In the genomic region with DNA sequence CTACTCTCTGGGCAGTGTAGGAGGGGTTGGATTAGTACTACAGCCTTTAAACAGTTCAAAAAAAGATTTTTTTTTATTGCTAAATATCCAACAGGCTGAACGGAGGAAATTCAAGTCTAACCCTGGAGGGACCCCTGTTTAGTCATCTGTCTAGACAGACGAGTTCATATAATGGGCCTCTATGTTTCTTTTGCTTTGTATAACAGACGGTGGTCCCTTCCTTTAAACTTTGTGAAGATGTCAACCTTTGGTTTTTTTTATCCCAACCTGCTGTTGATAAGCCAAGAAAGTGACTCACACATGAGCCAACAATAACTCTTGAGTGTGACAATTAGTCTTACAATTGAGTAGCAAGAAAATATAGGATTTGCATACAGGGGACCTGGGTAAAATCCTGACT, we compare ENCODE assay signal across 2 cellular contexts.
TF ChIP-seq lines count a peak whose summit lies in the region.

No MANE protein-coding gene starts in this region.

TF ChIP-seq in HCT116, 20 proteins besides CTCF, POLR2A, EP300 and RAD21 (continued from another document):
- TF ChIP-seq, protein P1, sequence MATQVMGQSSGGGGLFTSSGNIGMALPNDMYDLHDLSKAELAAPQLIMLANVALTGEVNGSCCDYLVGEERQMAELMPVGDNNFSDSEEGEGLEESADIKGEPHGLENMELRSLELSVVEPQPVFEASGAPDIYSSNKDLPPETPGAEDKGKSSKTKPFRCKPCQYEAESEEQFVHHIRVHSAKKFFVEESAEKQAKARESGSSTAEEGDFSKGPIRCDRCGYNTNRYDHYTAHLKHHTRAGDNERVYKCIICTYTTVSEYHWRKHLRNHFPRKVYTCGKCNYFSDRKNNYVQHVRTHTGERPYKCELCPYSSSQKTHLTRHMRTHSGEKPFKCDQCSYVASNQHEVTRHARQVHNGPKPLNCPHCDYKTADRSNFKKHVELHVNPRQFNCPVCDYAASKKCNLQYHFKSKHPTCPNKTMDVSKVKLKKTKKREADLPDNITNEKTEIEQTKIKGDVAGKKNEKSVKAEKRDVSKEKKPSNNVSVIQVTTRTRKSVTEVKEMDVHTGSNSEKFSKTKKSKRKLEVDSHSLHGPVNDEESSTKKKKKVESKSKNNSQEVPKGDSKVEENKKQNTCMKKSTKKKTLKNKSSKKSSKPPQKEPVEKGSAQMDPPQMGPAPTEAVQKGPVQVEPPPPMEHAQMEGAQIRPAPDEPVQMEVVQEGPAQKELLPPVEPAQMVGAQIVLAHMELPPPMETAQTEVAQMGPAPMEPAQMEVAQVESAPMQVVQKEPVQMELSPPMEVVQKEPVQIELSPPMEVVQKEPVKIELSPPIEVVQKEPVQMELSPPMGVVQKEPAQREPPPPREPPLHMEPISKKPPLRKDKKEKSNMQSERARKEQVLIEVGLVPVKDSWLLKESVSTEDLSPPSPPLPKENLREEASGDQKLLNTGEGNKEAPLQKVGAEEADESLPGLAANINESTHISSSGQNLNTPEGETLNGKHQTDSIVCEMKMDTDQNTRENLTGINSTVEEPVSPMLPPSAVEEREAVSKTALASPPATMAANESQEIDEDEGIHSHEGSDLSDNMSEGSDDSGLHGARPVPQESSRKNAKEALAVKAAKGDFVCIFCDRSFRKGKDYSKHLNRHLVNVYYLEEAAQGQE (IDR thresholded peaks at IDR 0.05; ENCODE audit: low read depth) = no peak
- no peak for TF ChIP-seq EZH2phosphoT487 (IDR thresholded peaks at IDR 0.05; ENCODE audit: borderline replicate concordance)
- TF ChIP-seq SP1 (IDR thresholded peaks at IDR 0.05; ENCODE audit: low read depth) = 0 out of 2 replicates have a peak, but pooled peaks have one; percentile 27

TF ChIP-seq in SK-N-SH treated with all-trans-retinoic acid at 6 μM for 48 hours, 23 proteins besides CTCF, POLR2A, EP300 and RAD21 (continued from another document):
- TF ChIP-seq, protein P2, sequence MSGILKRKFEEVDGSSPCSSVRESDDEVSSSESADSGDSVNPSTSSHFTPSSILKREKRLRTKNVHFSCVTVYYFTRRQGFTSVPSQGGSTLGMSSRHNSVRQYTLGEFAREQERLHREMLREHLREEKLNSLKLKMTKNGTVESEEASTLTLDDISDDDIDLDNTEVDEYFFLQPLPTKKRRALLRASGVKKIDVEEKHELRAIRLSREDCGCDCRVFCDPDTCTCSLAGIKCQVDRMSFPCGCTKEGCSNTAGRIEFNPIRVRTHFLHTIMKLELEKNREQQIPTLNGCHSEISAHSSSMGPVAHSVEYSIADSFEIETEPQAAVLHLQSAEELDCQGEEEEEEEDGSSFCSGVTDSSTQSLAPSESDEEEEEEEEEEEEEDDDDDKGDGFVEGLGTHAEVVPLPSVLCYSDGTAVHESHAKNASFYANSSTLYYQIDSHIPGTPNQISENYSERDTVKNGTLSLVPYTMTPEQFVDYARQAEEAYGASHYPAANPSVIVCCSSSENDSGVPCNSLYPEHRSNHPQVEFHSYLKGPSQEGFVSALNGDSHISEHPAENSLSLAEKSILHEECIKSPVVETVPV (CRISPR knock-in tag; IDR thresholded peaks at IDR 0.05) = no peak
- TF ChIP-seq GLIS3 (CRISPR knock-in tag; IDR thresholded peaks at IDR 0.05) (no peak), ZFP3 (CRISPR knock-in tag; IDR thresholded peaks at IDR 0.05) (no peak), TOX (CRISPR knock-in tag; IDR thresholded peaks at IDR 0.05; ENCODE audit: borderline replicate concordance) (no peak), ZFP30 (CRISPR knock-in tag; IDR thresholded peaks at IDR 0.05) (no peak), ESRRG (CRISPR knock-in tag; IDR thresholded peaks at IDR 0.05) (no peak), OSR1 (CRISPR knock-in tag; IDR thresholded peaks at IDR 0.05) (no peak)
- TF ChIP-seq, protein P3, sequence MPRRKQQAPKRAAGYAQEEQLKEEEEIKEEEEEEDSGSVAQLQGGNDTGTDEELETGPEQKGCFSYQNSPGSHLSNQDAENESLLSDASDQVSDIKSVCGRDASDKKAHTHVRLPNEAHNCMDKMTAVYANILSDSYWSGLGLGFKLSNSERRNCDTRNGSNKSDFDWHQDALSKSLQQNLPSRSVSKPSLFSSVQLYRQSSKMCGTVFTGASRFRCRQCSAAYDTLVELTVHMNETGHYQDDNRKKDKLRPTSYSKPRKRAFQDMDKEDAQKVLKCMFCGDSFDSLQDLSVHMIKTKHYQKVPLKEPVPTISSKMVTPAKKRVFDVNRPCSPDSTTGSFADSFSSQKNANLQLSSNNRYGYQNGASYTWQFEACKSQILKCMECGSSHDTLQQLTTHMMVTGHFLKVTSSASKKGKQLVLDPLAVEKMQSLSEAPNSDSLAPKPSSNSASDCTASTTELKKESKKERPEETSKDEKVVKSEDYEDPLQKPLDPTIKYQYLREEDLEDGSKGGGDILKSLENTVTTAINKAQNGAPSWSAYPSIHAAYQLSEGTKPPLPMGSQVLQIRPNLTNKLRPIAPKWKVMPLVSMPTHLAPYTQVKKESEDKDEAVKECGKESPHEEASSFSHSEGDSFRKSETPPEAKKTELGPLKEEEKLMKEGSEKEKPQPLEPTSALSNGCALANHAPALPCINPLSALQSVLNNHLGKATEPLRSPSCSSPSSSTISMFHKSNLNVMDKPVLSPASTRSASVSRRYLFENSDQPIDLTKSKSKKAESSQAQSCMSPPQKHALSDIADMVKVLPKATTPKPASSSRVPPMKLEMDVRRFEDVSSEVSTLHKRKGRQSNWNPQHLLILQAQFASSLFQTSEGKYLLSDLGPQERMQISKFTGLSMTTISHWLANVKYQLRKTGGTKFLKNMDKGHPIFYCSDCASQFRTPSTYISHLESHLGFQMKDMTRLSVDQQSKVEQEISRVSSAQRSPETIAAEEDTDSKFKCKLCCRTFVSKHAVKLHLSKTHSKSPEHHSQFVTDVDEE (CRISPR knock-in tag; IDR thresholded peaks at IDR 0.05) = no peak
